In genomic region chr11:504994-505344, GRCh38 we compare ENCODE assay signal across 7 cellular contexts. TPM values are rescaled to one million over a fixed set of nuclear protein-coding genes. Genes with fewer than 3 reads are reported as not detected.
A peak's percentile ranks its signal among the peaks of the same experiment; 100 is the strongest.
DNase-seq lines count a peak whose midpoint lies in the region; ATAC-seq and TF ChIP-seq lines count a peak whose summit lies in the region.
"Had no signal": no experiment of that assay in that cellular context is flagged by ENCODE, and none has a peak within 500 bp of the region (broad histone marks: within the 10 kb centered on the region; RNA-seq: fewer than 3 reads in every experiment).

No MANE protein-coding gene starts in this region.

- DNase-seq in T-helper 1 cell, result no peak
- no peak for DNase-seq in dorsolateral prefrontal cortex
- no peak for DNase-seq in stimulated activated naive CD8-positive, alpha-beta T cell treated with anti-CD3 and anti-CD28 coated beads, Interleukin-15, amount 100 ng/mL, for 72 hours
- DNase-seq in HK-2 (ENCODE audit: unreplicated experiment), result no peak
- DNase-seq: stimulated activated naive CD4-positive, alpha-beta T cell treated with Interleukin-2 at 50 U/mL for 16 hours had no signal

- no peak for ATAC-seq in stimulated activated naive CD8-positive, alpha-beta T cell treated with anti-CD3 and anti-CD28 coated beads, Interleukin-15, amount 100 ng/mL, for 72 hours
- ATAC-seq in HG02571 (IDR thresholded peaks at IDR 0.05; ENCODE audit: unreplicated experiment), result no peak

- no peak for TF ChIP-seq CTCF in dorsolateral prefrontal cortex (IDR thresholded peaks at IDR 0.05 in 54 of 56, conservative IDR thresholded peaks at IDR 0.05 in 2 of 56; ENCODE audit: low read depth in 1 of 56, partially characterized antibody in 56 of 56)

- intact Hi-C loops in dorsolateral prefrontal cortex (cut with DNase I), result loop anchor here (5.0 kb wide), 2 partner anchors 98 to 268 kb away; partner anchors contain the start of genes PSMD13 (in 1 of the 2) and SIRT3 (in 1 of the 2)

- H3K4me3 ChIP-seq in dorsolateral prefrontal cortex, result peak overlapping the region in 55 of 59 donors; percentile 36 to 100 (median 86)

- H3K27me3 Mint-ChIP-seq in T-helper 1 cell treated with Interleukin-12 subunit alpha and Interleukin-12 subunit beta and Interleukin-4 antibody, amounts not matched to agents 30 μg/mL and 1 μg/mL, for 36 hours (ENCODE audit: low read depth), result no peaks in the 10 kb centered on the region
- H3K27me3 Mint-ChIP-seq in stimulated activated naive CD8-positive, alpha-beta T cell treated with anti-CD3 and anti-CD28 coated beads, Interleukin-15, amount 100 ng/mL, for 72 hours, result no peaks in the 10 kb centered on the region

- peak overlapping the region in 56 of 59 donors; percentile 72 to 100 (median 98) for H3K27ac ChIP-seq in dorsolateral prefrontal cortex

- peak overlapping the region; percentile 62 for H3K4me3 Mint-ChIP-seq in T-helper 1 cell treated with Interleukin-12 subunit alpha and Interleukin-12 subunit beta and Interleukin-4 antibody, amounts not matched to agents 30 μg/mL and 1 μg/mL, for 36 hours
- H3K4me3 Mint-ChIP-seq in stimulated activated naive CD8-positive, alpha-beta T cell treated with anti-CD3 and anti-CD28 coated beads, Interleukin-15, amount 100 ng/mL, for 72 hours, result peak overlapping the region; percentile 99

- H3K4me1 Mint-ChIP-seq in T-helper 1 cell treated with Interleukin-12 subunit alpha and Interleukin-12 subunit beta and Interleukin-4 antibody, amounts not matched to agents 30 μg/mL and 1 μg/mL, for 36 hours (ENCODE audit: low read depth), result peaks cover 16% of the 10 kb centered on the region
- H3K4me1 Mint-ChIP-seq in stimulated activated naive CD8-positive, alpha-beta T cell treated with anti-CD3 and anti-CD28 coated beads, Interleukin-15, amount 100 ng/mL, for 72 hours, result peaks cover 65% of the 10 kb centered on the region

- peak overlapping the region; percentile 59 for H3K27ac Mint-ChIP-seq in T-helper 1 cell treated with Interleukin-12 subunit alpha and Interleukin-12 subunit beta and Interleukin-4 antibody, amounts not matched to agents 30 μg/mL and 1 μg/mL, for 36 hours
- H3K27ac Mint-ChIP-seq in stimulated activated naive CD8-positive, alpha-beta T cell treated with anti-CD3 and anti-CD28 coated beads, Interleukin-15, amount 100 ng/mL, for 72 hours, result peak overlapping the region; percentile 25 to 98

- peaks cover 8% of the 10 kb centered on the region for H3K36me3 Mint-ChIP-seq in T-helper 1 cell treated with Interleukin-12 subunit alpha and Interleukin-12 subunit beta and Interleukin-4 antibody, amounts not matched to agents 30 μg/mL and 1 μg/mL, for 36 hours (ENCODE audit: low read depth)

- H3K27me3 ChIP-seq in dorsolateral prefrontal cortex, result no peaks in the 10 kb centered on the region

- no peaks in the 10 kb centered on the region for H3K9me3 Mint-ChIP-seq in T-helper 1 cell treated with Interleukin-12 subunit alpha and Interleukin-12 subunit beta and Interleukin-4 antibody, amounts not matched to agents 30 μg/mL and 1 μg/mL, for 36 hours
- no peaks in the 10 kb centered on the region for H3K9me3 Mint-ChIP-seq in stimulated activated naive CD8-positive, alpha-beta T cell treated with anti-CD3 and anti-CD28 coated beads, Interleukin-15, amount 100 ng/mL, for 72 hours

RNA-seq across cellular contexts. Expression of gene RNH1, which starts 2.1 kb away (rescaled TPM):
- total RNA-seq in dorsolateral prefrontal cortex, result 100 to 1,000 TPM in 68 of 120 experiments, 10 to 100 TPM in 52; 67.4 to 242 (median 102) TPM

RNA-seq across cellular contexts. Expression of gene HRAS, which starts 30.4 kb away (rescaled TPM):
- total RNA-seq in dorsolateral prefrontal cortex, result 100 to 1,000 TPM in 19 of 120 experiments, 10 to 100 TPM in 101; 50.7 to 122 (median 86.8) TPM

RNA-seq across cellular contexts. Expression of gene LRRC56, which starts 32.4 kb away (rescaled TPM):
- 1 to 10 TPM; 1.5 to 6.7 (median 3.8) TPM for total RNA-seq in dorsolateral prefrontal cortex

RNA-seq across cellular contexts. Expression of gene PTDSS2, which starts 54.9 kb away (rescaled TPM):
- 10 to 100 TPM; 32.5 to 82.7 (median 53.2) TPM for total RNA-seq in dorsolateral prefrontal cortex

RNA-seq across cellular contexts. Expression of gene LMNTD2, which starts 55.6 kb away (rescaled TPM):
- 1 to 10 TPM in 17 of 120 experiments, under 1 TPM in 67, not detected in 36; 0.20 to 2.8 (median 0.70) TPM for total RNA-seq in dorsolateral prefrontal cortex
